Comparison of ENCODE assay signal across 8 cellular contexts in the genomic region with DNA sequence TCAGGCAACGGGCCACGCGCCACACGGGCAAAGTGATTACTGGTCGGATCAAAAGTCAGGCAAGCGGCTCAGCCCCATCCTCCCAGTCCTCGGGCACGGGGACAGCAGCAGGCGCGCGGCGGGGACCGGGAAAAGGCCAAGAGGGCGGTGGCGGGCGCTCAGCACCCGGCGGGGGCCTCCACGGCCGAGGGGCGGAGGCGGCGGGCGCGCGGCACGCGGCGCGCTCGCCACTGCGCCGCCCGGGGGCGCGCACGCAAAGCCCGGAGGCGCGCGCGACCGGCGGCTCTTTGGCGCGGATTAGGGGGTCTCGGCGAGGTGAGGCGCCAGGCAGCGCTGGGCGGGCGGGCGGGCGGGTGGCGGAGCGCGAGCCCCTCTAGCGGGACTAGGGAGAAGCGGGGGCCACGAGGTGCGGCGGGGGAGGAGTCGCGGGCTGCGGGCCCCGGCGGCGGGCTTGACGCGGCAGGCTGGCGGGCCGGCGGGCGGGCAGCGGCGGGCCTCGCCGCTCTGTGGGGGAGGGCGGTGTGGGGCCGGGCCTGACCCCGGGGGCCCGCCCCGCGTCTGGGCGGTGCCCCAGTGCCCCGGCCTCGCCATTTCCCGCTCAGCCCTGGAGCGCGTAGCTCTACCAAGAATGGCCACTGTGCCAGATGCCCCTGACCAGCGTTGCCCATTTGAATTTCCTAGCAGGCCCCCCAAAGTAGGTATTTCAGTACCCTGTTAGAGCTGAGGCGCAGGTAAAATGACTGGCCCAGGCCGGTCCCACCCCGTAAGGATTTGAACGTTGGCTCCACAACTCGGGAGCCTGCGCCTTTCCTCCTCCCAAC. TPM values are rescaled to one million over a fixed set of nuclear protein-coding genes. Genes with fewer than 3 reads are reported as not detected.
DNase-seq lines count a peak whose midpoint lies in the region; ATAC-seq, FAIRE-seq and TF ChIP-seq lines count a peak whose summit lies in the region.

Gene ACACA, minus strand, starts transcription at position 202 of the 821 bp plus-strand sequence. CDS start 537 bp downstream, outside the sequence.
Gene TADA2A, plus strand, starts transcription at position 252 of the 821 bp plus-strand sequence. CDS start 4,480 bp downstream, outside the sequence.

- CTCF ChIA-PET in A673 (lab: Charles Lee): no interaction called here

- H3K4me3 ChIP-seq in A673 (ENCODE audit: low read depth, low read length, poor library complexity, severe bottlenecking) (peak within 1 kb of the TSS; percentile 65), kidney (ENCODE audit: low read length in 2 of 2) (peak within 1 kb of the TSS; percentile 69 to 95)

- H3K9me3 ChIP-seq in A673 (ENCODE audit: low read depth, low read length, poor library complexity, severe bottlenecking) (no peaks in the 10 kb centered on the region), kidney (ENCODE audit: control insufficient read depth in 1 of 2, low read length in 2 of 2) (no peaks in the 10 kb centered on the region)

- no peak for FAIRE-seq in kidney (lab: Jason Lieb, UNC)

- H3K4me1 ChIP-seq in A673 (ENCODE audit: insufficient read depth, low read length, poor library complexity, severe bottlenecking) (no peaks in the 10 kb centered on the region), kidney (ENCODE audit: control insufficient read depth in 1 of 2, insufficient read depth in 1 of 2, low read depth in 1 of 2, low read length in 2 of 2) (peaks cover 6 to 11% of the 10 kb centered on the region in 2 donors)

- no TSS peak for BruUV-seq in A673 (replicated peaks; lab: Mats Ljungman, UMichigan)

- DNase-seq in A673 (ENCODE audit: low spot score): peak; percentile 68
- peak; percentile 22 for DNase-seq in NCI-H2196 treated with DMSO at 0.1 percent for 48 hours (lab: John Stamatoyannopoulos, UW; ENCODE audit: unreplicated experiment)
- DNase-seq in activated CD4-positive, CD25-positive, alpha-beta regulatory T cell treated with anti-CD3 and anti-CD28 coated beads, Interleukin-2, amount 50 U/mL, for 16 hours (ENCODE audit: low read depth, low spot score): peak; percentile 43
- DNase-seq in central memory CD8-positive, alpha-beta T cell (ENCODE audit: low spot score in 2 of 2): peak; percentile 46 to 65
- DNase-seq in kidney: peak; percentile 92
- peak; percentile 51 to 74 for DNase-seq in stimulated activated CD4-positive, alpha-beta T cell treated with anti-CD3 and anti-CD28 coated beads, Interleukin-15, amount 100 ng/mL, for 1 hour (ENCODE audit: low read depth in 1 of 2, low spot score in 1 of 2)

- peak within 1 kb of the TSS; percentile 92 for H3K27ac Mint-ChIP-seq in central memory CD8-positive, alpha-beta T cell (ENCODE audit: low read depth)

- no peaks in the 10 kb centered on the region for H3K27me3 Mint-ChIP-seq in central memory CD8-positive, alpha-beta T cell

- peak within 1 kb of the TSS; percentile 67 to 97 for H3K9ac ChIP-seq in kidney (ENCODE audit: low read length in 2 of 2)

- H3K9me3 Mint-ChIP-seq in central memory CD8-positive, alpha-beta T cell: no peaks in the 10 kb centered on the region

- peak within 1 kb of the TSS; percentile 81 for H3K27ac ChIP-seq in A673 (ENCODE audit: low read depth, low read length, poor library complexity, severe bottlenecking)
- H3K27ac ChIP-seq in kidney (ENCODE audit: low read depth in 2 of 2, low read length in 2 of 2): peak within 1 kb of the TSS; percentile 88 to 91

- H3K4me1 Mint-ChIP-seq in central memory CD8-positive, alpha-beta T cell: peaks cover 25% of the 10 kb centered on the region

- H3K27me3 ChIP-seq in A673 (replicated peaks; ENCODE audit: insufficient read depth, low read depth, low read length, poor library complexity): no peaks in the 10 kb centered on the region

- H3K36me3 ChIP-seq in A673 (ENCODE audit: insufficient read depth, low read length, poor library complexity, severe bottlenecking): no peaks in the 10 kb centered on the region
- no peaks in the 10 kb centered on the region for H3K36me3 ChIP-seq in kidney (ENCODE audit: control insufficient read depth in 1 of 2, insufficient read depth in 2 of 2, low read length in 2 of 2)

- peak within 1 kb of the TSS; percentile 97 for H3K4me3 Mint-ChIP-seq in central memory CD8-positive, alpha-beta T cell

- POLR2A ChIA-PET in A673 (lab: Charles Lee; ENCODE audit: low non-redundant PET): interaction anchor here (0.6 kb wide), 1 partner anchor 13 kb away, joined by 6 read pairs; no protein-coding TSS in a partner anchor

- ATAC-seq in GM18861 (IDR thresholded peaks at IDR 0.05; ENCODE audit: unreplicated experiment): peak; percentile 58
- ATAC-seq in HG03095 (IDR thresholded peaks at IDR 0.05; ENCODE audit: unreplicated experiment): peak; percentile 68
- ATAC-seq in central memory CD8-positive, alpha-beta T cell (replicated peaks; ENCODE audit: extremely low read depth, poor library complexity, severe bottlenecking): peak; percentile 95

- intact Hi-C loops in A673 (cut with micrococcal nuclease; ENCODE audit: unreplicated experiment): no loop called here
- intact Hi-C loops in kidney (cut with DNase I): no loop called here

- peaks cover 16% of the 10 kb centered on the region for H3K36me3 Mint-ChIP-seq in central memory CD8-positive, alpha-beta T cell (ENCODE audit: insufficient read depth)

- TF ChIP-seq CTCF in A673 (conservative IDR thresholded peaks at IDR 0.05; ENCODE audit: low read depth, low read length) (no peak), kidney (IDR thresholded peaks at IDR 0.05; ENCODE audit: borderline replicate concordance, extremely low read depth, insufficient read depth) (no peak)

RNA-seq across cellular contexts. Expression of gene ACACA, which starts in this region (rescaled TPM):
- 68.3 and 79.2 TPM in 2 replicates for total RNA-seq in A673 (2021)
- total RNA-seq in kidney: 34.9 TPM
- 13.8 TPM for polyA plus RNA-seq in kidney (ENCODE audit: insufficient read depth, low read depth, low replicate concordance)

RNA-seq across cellular contexts. Expression of gene TADA2A, which starts in this region (rescaled TPM):
- total RNA-seq in A673 (2021) (17.9 and 21.4 TPM in 2 replicates), kidney (26.0 TPM)
- polyA plus RNA-seq in kidney (ENCODE audit: insufficient read depth, low read depth, low replicate concordance): 6.6 TPM

Comparison
In these comparisons a context has a peak if more than half of its experiments do, and no peak if none do; other contexts are left out.
1. Peak in every context shown above with its lines: DNase-seq, ATAC-seq, H3K4me3 ChIP-seq and H3K27ac ChIP-seq.
2. DNase-seq: peak in every context shown above with its lines; median percentile 92 in kidney; 68 in A673; 62 in stimulated activated CD4-positive, alpha-beta T cell treated with anti-CD3 and anti-CD28 coated beads, Interleukin-15, amount 100 ng/mL, for 1 hour; 56 in central memory CD8-positive, alpha-beta T cell; 43 in activated CD4-positive, CD25-positive, alpha-beta regulatory T cell treated with anti-CD3 and anti-CD28 coated beads, Interleukin-2, amount 50 U/mL, for 16 hours; 22 in NCI-H2196 treated with DMSO at 0.1 percent for 48 hours.